ENCODE assay signal across 9 cellular contexts in genomic region chr2:136255648-136256461, GRCh38.
DNase-seq lines count a peak whose midpoint lies in the region; ATAC-seq and TF ChIP-seq lines count a peak whose summit lies in the region.
"Had no signal": no experiment of that assay in that cellular context is flagged by ENCODE, and none has a peak within 500 bp of the region (broad histone marks: within the 10 kb centered on the region; RNA-seq: fewer than 3 reads in every experiment).

No MANE protein-coding gene starts in this region.

- TF ChIP-seq POLR2A in erythroblast (IDR thresholded peaks at IDR 0.05; ENCODE audit: low read length), result no peak

- POLR2A ChIA-PET in activated CD4-positive, alpha-beta T cell treated with anti-CD3 and anti-CD28 coated beads for 36 hours (lab: Charles Lee), result no interaction called here
- POLR2A ChIA-PET in naive thymus-derived CD8-positive, alpha-beta T cell (lab: Charles Lee), result interaction anchor here (0.6 to 2.1 kb wide), 5 partner anchors 10 to 133 kb away, joined by 3 to 9 read pairs (median 3); no protein-coding TSS in a partner anchor

- CTCF ChIA-PET in activated CD4-positive, alpha-beta T cell treated with anti-CD3 and anti-CD28 coated beads for 36 hours (lab: Charles Lee), result interaction anchor here (0.6 to 1.3 kb wide), 4 partner anchors 32 to 129 kb away, joined by 3 read pairs; no protein-coding TSS in a partner anchor

- peak; percentile 60 for DNase-seq in activated CD4-positive, alpha-beta T cell treated with anti-CD3 and anti-CD28 coated beads for 36 hours
- DNase-seq in activated CD4-positive, alpha-beta T cell treated with anti-CD3 and anti-CD28 coated beads for 1 hour, result no peak
- DNase-seq in NOMO-1 treated with dmso at 0.1 percent for 144 hours (lab: John Stamatoyannopoulos, UW; ENCODE audit: unreplicated experiment) (peak; percentile 69), erythroblast (lab: John Stamatoyannopoulos, UW) (no peak), 8988T (no peak)
- peak in 1 of 10 donors; percentile 41 for DNase-seq in naive thymus-derived CD8-positive, alpha-beta T cell
- DNase-seq: IMR-90 had no signal

- H3K36me3 Mint-ChIP-seq in activated CD4-positive, alpha-beta T cell treated with anti-CD3 and anti-CD28 coated beads for 36 hours (ENCODE audit: low read depth), result no peaks in the 10 kb centered on the region
- no peaks in the 10 kb centered on the region for H3K36me3 Mint-ChIP-seq in naive thymus-derived CD8-positive, alpha-beta T cell

- H3K4me3 Mint-ChIP-seq in activated CD4-positive, alpha-beta T cell treated with anti-CD3 and anti-CD28 coated beads for 36 hours, result no peak overlapping the region
- peak overlapping the region in 1 of 10 donors; percentile 24 for H3K4me3 Mint-ChIP-seq in naive thymus-derived CD8-positive, alpha-beta T cell

- H3K9me3 Mint-ChIP-seq in activated CD4-positive, alpha-beta T cell treated with anti-CD3 and anti-CD28 coated beads for 36 hours (ENCODE audit: low read depth), result no peaks in the 10 kb centered on the region
- peaks cover 0 to 3% (median 0%) of the 10 kb centered on the region in 9 donors for H3K9me3 Mint-ChIP-seq in naive thymus-derived CD8-positive, alpha-beta T cell

- H3K27ac Mint-ChIP-seq in activated CD4-positive, alpha-beta T cell treated with anti-CD3 and anti-CD28 coated beads for 36 hours, result peak overlapping the region; percentile 55
- H3K27ac Mint-ChIP-seq in naive thymus-derived CD8-positive, alpha-beta T cell, result peak overlapping the region in 9 of 10 donors; percentile 21 to 81 (median 69)

- ATAC-seq in activated CD4-positive, alpha-beta T cell treated with anti-CD3 and anti-CD28 coated beads for 36 hours, result peak; percentile 87
- ATAC-seq in GM21619 (IDR thresholded peaks at IDR 0.05; ENCODE audit: unreplicated experiment), result peak; percentile 32
- ATAC-seq in naive thymus-derived CD8-positive, alpha-beta T cell, result peak; percentile 72
- no peak for ATAC-seq in GM21786 (IDR thresholded peaks at IDR 0.05; ENCODE audit: unreplicated experiment)

- intact Hi-C loops in activated CD4-positive, alpha-beta T cell treated with anti-CD3 and anti-CD28 coated beads for 36 hours (cut with DNase I, micrococcal nuclease), result loop anchor here in 1 of 2 experiments (5.0 kb wide), 1 partner anchor 121 kb away; no protein-coding TSS in a partner anchor

- peaks cover 20% of the 10 kb centered on the region for H3K4me1 Mint-ChIP-seq in activated CD4-positive, alpha-beta T cell treated with anti-CD3 and anti-CD28 coated beads for 36 hours
- peaks cover 9 to 76% (median 26%) of the 10 kb centered on the region in 4 donors for H3K4me1 Mint-ChIP-seq in naive thymus-derived CD8-positive, alpha-beta T cell

- H3K27me3 Mint-ChIP-seq in activated CD4-positive, alpha-beta T cell treated with anti-CD3 and anti-CD28 coated beads for 36 hours, result no peaks in the 10 kb centered on the region
- H3K27me3 Mint-ChIP-seq in naive thymus-derived CD8-positive, alpha-beta T cell, result no peaks in the 10 kb centered on the region

Comparison
In these comparisons a context has a peak if more than half of its experiments do, and no peak if none do; other contexts are left out.
1. DNase-seq: peak in activated CD4-positive, alpha-beta T cell treated with anti-CD3 and anti-CD28 coated beads for 36 hours (single experiment) and NOMO-1 treated with dmso at 0.1 percent for 144 hours (single experiment); none in activated CD4-positive, alpha-beta T cell treated with anti-CD3 and anti-CD28 coated beads for 1 hour (single experiment), erythroblast (0 of 2) and 8988T (single experiment).